22 cellular contexts compared by ENCODE assay signal in the genomic region with DNA sequence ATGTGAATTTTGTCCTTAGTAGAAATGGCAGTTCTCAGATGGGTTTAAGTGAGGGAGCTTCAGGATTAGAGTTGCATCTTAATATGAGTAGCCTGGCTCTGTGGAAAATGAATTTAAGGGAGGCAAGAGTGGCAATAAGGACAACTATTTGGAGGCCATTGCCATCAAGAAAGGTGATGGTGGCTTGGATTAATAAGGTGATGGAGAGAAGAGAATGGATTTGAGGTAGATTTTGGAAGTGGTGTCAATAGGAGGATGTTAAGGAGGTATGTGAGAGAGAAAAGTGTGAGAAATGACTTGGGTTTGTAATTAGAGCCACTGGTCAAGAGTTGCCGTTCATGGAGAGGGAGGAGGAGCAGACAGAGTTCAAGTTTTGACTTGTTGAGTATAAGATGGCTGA. TPM values are rescaled to one million over a fixed set of nuclear protein-coding genes. Genes with fewer than 3 reads are reported as not detected.
DNase-seq lines count a peak whose midpoint lies in the region; ATAC-seq, FAIRE-seq and TF ChIP-seq lines count a peak whose summit lies in the region.
"Had no signal": no experiment of that assay in that cellular context is flagged by ENCODE, and none has a peak within 500 bp of the region (broad histone marks: within the 10 kb centered on the region; RNA-seq: fewer than 3 reads in every experiment).

No MANE protein-coding gene starts in this region.

- no peak overlapping the region for H2BK12ac ChIP-seq in neuronal stem cell (ENCODE audit: low read length)

- H3K9me3 ChIP-seq in SU-DHL-6 (ENCODE audit: insufficient read depth, low read length): no peaks in the 10 kb centered on the region
- no peaks in the 10 kb centered on the region for H3K9me3 ChIP-seq in right lobe of liver
- H3K9me3 ChIP-seq in neuronal stem cell (replicated peaks in 1 of 2; ENCODE audit: control insufficient read depth in 2 of 2, insufficient read depth in 1 of 2, low read depth in 1 of 2, low read length in 2 of 2): peaks cover 0 to 3% of the 10 kb centered on the region in 2 donors
- H3K9me3 ChIP-seq: Caco-2 had no signal

- TF ChIP-seq POLR2A in right lobe of liver (IDR thresholded peaks at IDR 0.05): no peak

- H3K4me1 ChIP-seq in right lobe of liver (peaks cover 0 to 44% (median 19%) of the 10 kb centered on the region in 4 donors), neuronal stem cell (ENCODE audit: control insufficient read depth in 2 of 2, insufficient read depth in 1 of 2, low read depth in 1 of 2, low read length in 2 of 2) (peaks cover 0 to 3% of the 10 kb centered on the region in 2 donors)
- H3K4me1 ChIP-seq: Caco-2 had no signal

- H3K23ac ChIP-seq in neuronal stem cell (ENCODE audit: low read depth, low read length, poor library complexity): no peak overlapping the region

- no peaks in the 10 kb centered on the region for H3K9me3 Mint-ChIP-seq in stimulated activated naive CD8-positive, alpha-beta T cell treated with anti-CD3 and anti-CD28 coated beads, Interleukin-15, amount 100 ng/mL, for 72 hours
- H3K9me3 Mint-ChIP-seq: CD8-positive, alpha-beta T cell had no signal

- H3K4ac ChIP-seq in neuronal stem cell (ENCODE audit: low read length): no peak overlapping the region

- no peak overlapping the region for H3K4me3 ChIP-seq in HL-60 (replicated peaks; ENCODE audit: insufficient read depth, low read length)
- no peak overlapping the region for H3K4me3 ChIP-seq in SU-DHL-6 (ENCODE audit: insufficient read depth, low read length, poor library complexity, severe bottlenecking)
- no peak overlapping the region for H3K4me3 ChIP-seq in right lobe of liver
- H3K4me3 ChIP-seq in neuronal stem cell (ENCODE audit: low read length in 2 of 2): no peak overlapping the region

- peaks cover 9% of the 10 kb centered on the region for H3K79me1 ChIP-seq in neuronal stem cell (ENCODE audit: low read depth, low read length)

- H3K27ac ChIP-seq in HL-60 (replicated peaks) (peak overlapping the region; percentile 69; the same call in 1 of the 2 replicates), SU-DHL-6 (ENCODE audit: low read depth, low read length) (peak overlapping the region; percentile 20; the same call in 1 of the 2 replicates), epithelial cell of prostate (peak overlapping the region; percentile 56), right lobe of liver (no peak overlapping the region), neuronal stem cell (replicated peaks; ENCODE audit: low read length) (no peak overlapping the region)
- H3K27ac ChIP-seq: C4-2B had no signal

- H3K27ac Mint-ChIP-seq in stimulated activated naive CD8-positive, alpha-beta T cell treated with anti-CD3 and anti-CD28 coated beads, Interleukin-15, amount 100 ng/mL, for 72 hours: no peak overlapping the region
- H3K27ac Mint-ChIP-seq: CD8-positive, alpha-beta T cell had no signal

- TF ChIP-seq CTCF in HL-60 (IDR thresholded peaks at IDR 0.05; ENCODE audit: insufficient read depth, low read length): no peak
- no peak for TF ChIP-seq CTCF in SU-DHL-6 (IDR thresholded peaks at IDR 0.05; ENCODE audit: insufficient read depth, low read length, poor library complexity, severe bottlenecking)
- TF ChIP-seq CTCF in right lobe of liver (IDR thresholded peaks at IDR 0.05): no peak

- H3K27me3 ChIP-seq in HL-60 (ENCODE audit: insufficient read depth, poor library complexity, severe bottlenecking): no peaks in the 10 kb centered on the region
- H3K27me3 ChIP-seq in SU-DHL-6 (ENCODE audit: low read length): no peaks in the 10 kb centered on the region
- no peaks in the 10 kb centered on the region for H3K27me3 ChIP-seq in right lobe of liver
- H3K27me3 ChIP-seq in neuronal stem cell (ENCODE audit: control insufficient read depth in 3 of 3, insufficient read depth in 3 of 3, low read depth in 1 of 3, low read length in 3 of 3): no peaks in the 10 kb centered on the region

- no peaks in the 10 kb centered on the region for H3K9me2 ChIP-seq in SU-DHL-6 (replicated peaks; ENCODE audit: insufficient read depth, low read length)

- H2BK15ac ChIP-seq in neuronal stem cell (ENCODE audit: low read length): no peak overlapping the region

- no peaks in the 10 kb centered on the region for H3K27me3 Mint-ChIP-seq in stimulated activated naive CD8-positive, alpha-beta T cell treated with anti-CD3 and anti-CD28 coated beads, Interleukin-15, amount 100 ng/mL, for 72 hours

- no peak overlapping the region for H2AK5ac ChIP-seq in neuronal stem cell (ENCODE audit: low read depth, low read length)

- H3F3A ChIP-seq in SU-DHL-6 (ENCODE audit: insufficient read depth): peaks cover 28% of the 10 kb centered on the region

- H3K79me2 ChIP-seq in SU-DHL-6 (ENCODE audit: insufficient read depth, low read length): peaks cover 100% of the 10 kb centered on the region

- no peak for FAIRE-seq in GM19239 (lab: Jason Lieb, UNC)
- FAIRE-seq: G401.6, HTR-8/SVneo, RCC 7860 had no signal

- peaks cover 39% of the 10 kb centered on the region for H4K20me1 ChIP-seq in SU-DHL-6 (ENCODE audit: low read depth, low read length)

- H3K36me3 ChIP-seq in SU-DHL-6 (ENCODE audit: low read length): peaks cover 14% of the 10 kb centered on the region; the same call in 1 of the 2 replicates
- no peaks in the 10 kb centered on the region for H3K36me3 ChIP-seq in right lobe of liver
- H3K36me3 ChIP-seq in neuronal stem cell (replicated peaks in 1 of 2; ENCODE audit: control insufficient read depth in 2 of 2, insufficient read depth in 2 of 2, low read length in 2 of 2): peaks cover 0 to 34% of the 10 kb centered on the region in 2 donors

- no peak overlapping the region for H2BK5ac ChIP-seq in neuronal stem cell (ENCODE audit: low read length)

- H3K4me2 ChIP-seq in SU-DHL-6 (ENCODE audit: low read depth, low read length, poor library complexity, severe bottlenecking) (peak overlapping the region; percentile 5), neuronal stem cell (ENCODE audit: insufficient read depth, low read length, poor library complexity, severe bottlenecking) (no peak overlapping the region)

- WGBS in right lobe of liver (ENCODE audit: insufficient coverage, low coverage, low lambda C conversion rate, missing lambda C conversion rate): 73% methylated on average over 1 of the region's 1 CpG
- no CpG with 5 or more reads among the region's 1 CpG for WGBS in neuronal stem cell (ENCODE audit: extremely low coverage in 2 of 2, insufficient read length in 2 of 2, insufficient replicate concordance in 1 of 2), 2 donors

- no peak overlapping the region for H3K18ac ChIP-seq in neuronal stem cell (ENCODE audit: low read length)

- H2AFZ ChIP-seq in SU-DHL-6 (ENCODE audit: low read depth, low read length, severe bottlenecking): no peak overlapping the region
- H2AFZ ChIP-seq in neuronal stem cell (ENCODE audit: low read length): no peak overlapping the region

- no peak overlapping the region for H3K4me3 Mint-ChIP-seq in stimulated activated naive CD8-positive, alpha-beta T cell treated with anti-CD3 and anti-CD28 coated beads, Interleukin-15, amount 100 ng/mL, for 72 hours
- H3K4me3 Mint-ChIP-seq: CD8-positive, alpha-beta T cell had no signal

- no peaks in the 10 kb centered on the region for H3K4me1 Mint-ChIP-seq in stimulated activated naive CD8-positive, alpha-beta T cell treated with anti-CD3 and anti-CD28 coated beads, Interleukin-15, amount 100 ng/mL, for 72 hours

- no peak overlapping the region for H4K8ac ChIP-seq in neuronal stem cell (ENCODE audit: low read depth, low read length)

- H3K14ac ChIP-seq in neuronal stem cell (ENCODE audit: low read length): no peak overlapping the region

- intact Hi-C loops in right lobe of liver (cut with DNase I): no loop called here

- no peak for ATAC-seq in right lobe of liver
- ATAC-seq in stimulated activated naive CD8-positive, alpha-beta T cell treated with anti-CD3 and anti-CD28 coated beads, Interleukin-15, amount 100 ng/mL, for 72 hours: no peak
- ATAC-seq: CD8-positive, alpha-beta T cell; HCT116; SK-N-SH treated with all-trans-retinoic acid at 6 μM for 48 hours had no signal

- H4K91ac ChIP-seq in neuronal stem cell (ENCODE audit: low read depth, low read length, poor library complexity): no peak overlapping the region

- H2BK120ac ChIP-seq in neuronal stem cell (ENCODE audit: low read depth, low read length): no peak overlapping the region

- DNase-seq in HL-60 (ENCODE audit: low read depth in 1 of 2, low spot score in 1 of 2) (no peak), epithelial cell of prostate (ENCODE audit: low read depth, low spot score) (no peak), right lobe of liver (no peak), neuronal stem cell (ENCODE audit: low spot score) (no peak), GM19239 (ENCODE audit: insufficient read length, low spot score) (no peak)
- no peak for DNase-seq in stimulated activated naive CD8-positive, alpha-beta T cell treated with anti-CD3 and anti-CD28 coated beads, Interleukin-15, amount 100 ng/mL, for 72 hours
- DNase-seq: Caco-2; CD8-positive, alpha-beta T cell; KG1; NCI-H1048; NCI-H1417; NCI-H1694; NCI-H2029 treated with DMSO at 0.1 percent for 48 hours; NCI-H2227 treated with DMSO at 0.1 percent for 48 hours; NCI-H526 treated with DMSO at 0.1 percent for 48 hours had no signal

- no peak overlapping the region for H3K9ac ChIP-seq in SU-DHL-6 (ENCODE audit: low read length)
- H3K9ac ChIP-seq in neuronal stem cell (ENCODE audit: low read depth, low read length, poor library complexity): no peak overlapping the region

RNA-seq across cellular contexts. Expression of a gene that starts 16.3 kb away (rescaled TPM):
- 10 to 100 TPM; 35.0 to 63.6 (median 44.3) TPM for total RNA-seq in right lobe of liver
- polyA plus RNA-seq in neuronal stem cell (2013, experiment 1 of 2): 102 TPM
- polyA plus RNA-seq in neuronal stem cell (2013, experiment 2 of 2): 104 TPM

Comparison
In these comparisons a context has a peak if more than half of its experiments do, and no peak if none do; other contexts are left out.
1. H3K27ac ChIP-seq: peak in HL-60 (single experiment), SU-DHL-6 (single experiment) and epithelial cell of prostate (single experiment); none in right lobe of liver (0 of 3) and neuronal stem cell (single experiment).